Comparison of ENCODE assay signal across 14 cellular contexts in the genomic region with DNA sequence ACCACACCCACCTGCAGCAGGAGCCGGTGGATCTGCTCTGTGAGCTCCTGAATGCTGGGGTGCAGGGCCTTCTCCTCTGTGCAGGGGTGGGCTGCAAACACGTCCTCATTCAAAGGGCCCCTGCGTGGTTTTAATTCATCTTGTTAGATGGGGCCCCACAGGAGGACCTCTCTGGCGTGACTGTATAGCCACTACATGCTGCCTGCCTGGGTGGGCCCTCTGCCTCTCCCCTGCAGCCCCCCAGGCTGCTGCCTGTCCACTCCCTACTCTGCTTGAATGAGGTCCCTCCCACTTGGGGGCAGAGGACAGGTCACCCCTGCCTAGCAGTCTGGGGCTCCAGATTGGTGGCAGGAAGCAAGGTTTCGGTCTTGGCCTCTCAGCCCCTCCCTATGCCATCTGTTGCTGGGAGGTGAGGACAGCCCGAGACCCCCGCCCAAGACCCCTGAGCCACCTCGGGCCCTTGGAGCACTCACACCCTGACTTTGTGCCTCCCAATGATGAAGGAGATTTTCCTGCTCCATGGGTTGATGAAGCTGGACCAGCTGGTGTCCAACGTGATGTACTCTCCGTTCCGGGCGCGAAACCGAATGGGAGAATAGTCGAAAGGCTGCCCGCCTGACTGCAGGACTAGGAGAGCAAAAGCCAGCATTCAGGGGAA. TPM values are rescaled to one million over a fixed set of nuclear protein-coding genes. Genes with fewer than 3 reads are reported as not detected.
DNase-seq lines count a peak whose midpoint lies in the region; ATAC-seq, FAIRE-seq and TF ChIP-seq lines count a peak whose summit lies in the region.
"Had no signal": no experiment of that assay in that cellular context is flagged by ENCODE, and none has a peak within 500 bp of the region (broad histone marks: within the 10 kb centered on the region; RNA-seq: fewer than 3 reads in every experiment).

No MANE protein-coding gene starts in this region.

- peaks cover 2% of the 10 kb centered on the region for H4K20me1 ChIP-seq in astrocyte (ENCODE audit: insufficient read depth, low read length)

- H3K27me3 Mint-ChIP-seq in astrocyte (ENCODE audit: low read depth, unreplicated experiment), result no peaks in the 10 kb centered on the region
- H3K27me3 Mint-ChIP-seq: IgD-negative memory B cell had no signal

- no peaks in the 10 kb centered on the region for H3K9me3 Mint-ChIP-seq in astrocyte (ENCODE audit: unreplicated experiment)
- H3K9me3 Mint-ChIP-seq: IgD-negative memory B cell had no signal

- no peak overlapping the region for H3K4me2 ChIP-seq in astrocyte (ENCODE audit: low read length)

- no peak overlapping the region for H3K27ac Mint-ChIP-seq in astrocyte (ENCODE audit: unreplicated experiment)

- H3K79me2 ChIP-seq in astrocyte (ENCODE audit: insufficient read depth, low read length), result no peaks in the 10 kb centered on the region

- H3K9me3 ChIP-seq in astrocyte (ENCODE audit: insufficient read depth, low read depth, low read length) (no peaks in the 10 kb centered on the region), lower lobe of right lung (no peaks in the 10 kb centered on the region), vagina (no peaks in the 10 kb centered on the region)
- H3K9me3 ChIP-seq: SJCRH30 had no signal

- TF ChIP-seq CTCF in astrocyte (IDR thresholded peaks at IDR 0.05; ENCODE audit: insufficient read depth, low read depth, low read length), result no peak
- TF ChIP-seq CTCF in lower lobe of right lung (IDR thresholded peaks at IDR 0.05), result no peak
- TF ChIP-seq CTCF in vagina (IDR thresholded peaks at IDR 0.05), result no peak

- FAIRE-seq in astrocyte (lab: Jason Lieb, UNC), result no peak
- FAIRE-seq: H54 had no signal

- no peak overlapping the region for H3K27ac ChIP-seq in astrocyte (ENCODE audit: low read depth, low read length)
- H3K27ac ChIP-seq in lower lobe of right lung, result peak overlapping the region; percentile 50
- peak overlapping the region; percentile 78 for H3K27ac ChIP-seq in vagina
- H3K27ac ChIP-seq: SJCRH30 had no signal

- no peaks in the 10 kb centered on the region for H3K36me3 Mint-ChIP-seq in astrocyte (ENCODE audit: low read depth, unreplicated experiment)

- ATAC-seq in left ventricle myocardium superior (no peak), lower lobe of right lung (no peak)

- DNase-seq in left ventricle myocardium superior, result peak; percentile 22
- DNase-seq in cardiac septum (ENCODE audit: low spot score), result no peak
- no peak for DNase-seq in astrocyte (ENCODE audit: low read depth)
- DNase-seq in lower lobe of right lung, result peak; percentile 28
- no peak for DNase-seq in vagina (ENCODE audit: extremely low spot score in 2 of 2)
- no peak for DNase-seq in GF-D8 (lab: John Stamatoyannopoulos, UW)
- no peak for DNase-seq in H4 (ENCODE audit: low spot score)
- no peak for DNase-seq in KG1 (lab: John Stamatoyannopoulos, UW)
- DNase-seq: COR-L47; NCI-H187; NK-92 treated with Interleukin-12 subunit alpha and Interleukin-12 subunit beta, amount 100 ng/mL, for 24 hours; SJCRH30 had no signal

- H2AFZ ChIP-seq in astrocyte (ENCODE audit: low read depth, low read length), result no peak overlapping the region

- H3K4me1 ChIP-seq in astrocyte (ENCODE audit: insufficient read depth, low read length), result peaks cover 9% of the 10 kb centered on the region
- H3K4me1 ChIP-seq in lower lobe of right lung, result peaks cover 40% of the 10 kb centered on the region
- H3K4me1 ChIP-seq in vagina, result peaks cover 26% of the 10 kb centered on the region

- no peaks in the 10 kb centered on the region for H3K27me3 ChIP-seq in astrocyte (ENCODE audit: insufficient read depth, low read length)
- H3K27me3 ChIP-seq in lower lobe of right lung (ENCODE audit: low read depth), result no peaks in the 10 kb centered on the region
- H3K27me3 ChIP-seq in vagina, result no peaks in the 10 kb centered on the region
- H3K27me3 ChIP-seq: SJCRH30 had no signal

- H3K4me3 ChIP-seq in astrocyte (ENCODE audit: insufficient read depth, low read depth, low read length), result no peak overlapping the region
- no peak overlapping the region for H3K4me3 ChIP-seq in lower lobe of right lung
- H3K4me3 ChIP-seq in vagina, result no peak overlapping the region
- H3K4me3 ChIP-seq: SJCRH30 had no signal

- peaks cover 18% of the 10 kb centered on the region for H3K4me1 Mint-ChIP-seq in astrocyte (ENCODE audit: low read depth, unreplicated experiment)

- intact Hi-C loops in left ventricle myocardium superior (cut with micrococcal nuclease) (no loop called here), cardiac septum (cut with DNase I) (loop anchor here (5.0 kb wide), 3 partner anchors 100 to 405 kb away; partner anchors contain the start of gene RAMP1), lower lobe of right lung (cut with DNase I) (no loop called here), vagina (cut with DNase I) (no loop called here)

- H3K4me3 Mint-ChIP-seq in astrocyte (ENCODE audit: unreplicated experiment), result peak overlapping the region; percentile 8
- H3K4me3 Mint-ChIP-seq: IgD-negative memory B cell had no signal

- TF ChIP-seq POLR2A in vagina (IDR thresholded peaks at IDR 0.05), result no peak

- peaks cover 4% of the 10 kb centered on the region for H3K36me3 ChIP-seq in astrocyte (ENCODE audit: insufficient read depth, low read length)
- peaks cover 80% of the 10 kb centered on the region for H3K36me3 ChIP-seq in lower lobe of right lung
- peaks cover 0 to 50% of the 10 kb centered on the region in 2 donors for H3K36me3 ChIP-seq in vagina

- no peak overlapping the region for H3K9ac ChIP-seq in astrocyte (ENCODE audit: low read length)

RNA-seq across cellular contexts. Expression of gene HES6, which starts 22.0 kb away (rescaled TPM):
- total RNA-seq in left ventricle myocardium superior (2.7 TPM), cardiac septum (2.7 TPM), astrocyte (1.3 and 3.0 TPM in 2 replicates), lower lobe of right lung (6.1 TPM), vagina (8.6 TPM)
- total RNA-seq in H4 (2014; rRNA removed; shearing (Covaris generic)), result 4.8 and 6.3 TPM in 2 replicates

RNA-seq across cellular contexts. Expression of gene PER2, which starts 26.6 kb away (rescaled TPM):
- 4.5 TPM for total RNA-seq in left ventricle myocardium superior
- total RNA-seq in cardiac septum, result 13.0 TPM
- total RNA-seq in astrocyte, result 2.0 and 3.5 TPM in 2 replicates
- 24.9 TPM for total RNA-seq in lower lobe of right lung
- 21.1 TPM for total RNA-seq in vagina
- 3.9 and 4.6 TPM in 2 replicates for total RNA-seq in H4 (2014; rRNA removed; shearing (Covaris generic))

RNA-seq across cellular contexts. Expression of gene ILKAP, which starts 58.4 kb away (rescaled TPM):
- total RNA-seq in left ventricle myocardium superior (26.7 TPM), cardiac septum (29.5 TPM), astrocyte (32.3 and 35.2 TPM in 2 replicates), lower lobe of right lung (43.4 TPM), vagina (62.6 TPM)
- total RNA-seq in H4 (2014; rRNA removed; shearing (Covaris generic)), result 13.4 and 18.8 TPM in 2 replicates

RNA-seq across cellular contexts. Expression of gene TRAF3IP1, which starts 58.5 kb away (rescaled TPM):
- 13.8 TPM for total RNA-seq in left ventricle myocardium superior
- total RNA-seq in cardiac septum, result 16.3 TPM
- 17.8 and 19.6 TPM in 2 replicates for total RNA-seq in astrocyte
- total RNA-seq in lower lobe of right lung, result 21.7 TPM
- total RNA-seq in vagina, result 10.3 TPM
- total RNA-seq in H4 (2014; rRNA removed; shearing (Covaris generic)), result 1.8 and 7.4 TPM in 2 replicates

Comparison
In these comparisons a context has a peak if more than half of its experiments do, and no peak if none do; other contexts are left out.
1. DNase-seq: peak in left ventricle myocardium superior (single experiment) and lower lobe of right lung (single experiment); none in cardiac septum (single experiment), astrocyte (single experiment), vagina (0 of 2), GF-D8 (single experiment), H4 (single experiment) and KG1 (single experiment).